9 cellular contexts compared by ENCODE assay signal in the genomic region with DNA sequence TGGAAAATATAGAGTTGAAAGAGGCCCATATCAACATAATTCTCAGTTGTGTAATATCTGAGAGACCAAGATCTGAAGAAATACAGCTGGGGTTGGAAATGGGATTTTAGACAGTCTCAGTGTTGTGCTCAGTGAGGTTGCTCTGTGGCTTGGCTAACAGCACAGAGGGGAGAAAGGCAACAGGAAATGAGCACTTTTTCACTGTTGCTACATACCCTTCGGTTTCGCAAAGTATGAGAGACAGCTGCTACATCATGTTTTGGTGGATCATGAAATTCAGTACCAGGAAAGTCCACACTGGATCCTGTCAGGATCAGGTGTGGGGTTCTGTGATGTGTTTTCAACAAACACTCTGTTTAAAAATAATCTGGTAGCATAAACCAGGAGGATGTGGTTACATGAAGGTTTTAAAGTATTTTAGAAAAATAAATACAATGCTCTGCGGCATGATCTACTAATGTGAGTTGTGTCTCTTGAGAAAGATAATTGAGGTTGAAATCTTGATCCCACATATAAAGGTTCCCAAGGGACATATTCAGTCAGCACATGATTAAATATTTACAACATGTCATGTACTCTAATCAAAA. TPM values are rescaled to one million over a fixed set of nuclear protein-coding genes. Genes with fewer than 3 reads are reported as not detected.
DNase-seq lines count a peak whose midpoint lies in the region; ATAC-seq and TF ChIP-seq lines count a peak whose summit lies in the region.
"Had no signal": no experiment of that assay in that cellular context is flagged by ENCODE, and none has a peak within 500 bp of the region (broad histone marks: within the 10 kb centered on the region; RNA-seq: fewer than 3 reads in every experiment).

No MANE protein-coding gene starts in this region.

- H3K4me3 ChIP-seq in NB4 (ENCODE audit: low read depth, low read length) (no peak overlapping the region), fibroblast of the aortic adventitia (ENCODE audit: low read depth, low read length) (no peak overlapping the region), upper lobe of right lung (no peak overlapping the region), BE2C (ENCODE audit: low read depth, low read length) (no peak overlapping the region)
- H3K4me3 ChIP-seq: skin epidermis had no signal

- DNase-seq in NB4 (ENCODE audit: low read depth), result peak; percentile 92
- peak; percentile 90 for DNase-seq in fibroblast of the aortic adventitia (ENCODE audit: low read depth)
- DNase-seq in upper lobe of right lung, result no peak
- no peak for DNase-seq in NCI-H1092 treated with DMSO at 0.1 percent for 48 hours (lab: John Stamatoyannopoulos, UW)
- DNase-seq in NCI-H82 (lab: John Stamatoyannopoulos, UW), result no peak
- DNase-seq in BE2C, result no peak

- peaks cover 28% of the 10 kb centered on the region for H3K4me1 ChIP-seq in upper lobe of right lung
- H3K4me1 ChIP-seq in BE2C, result no peaks in the 10 kb centered on the region

- H3K36me3 ChIP-seq in upper lobe of right lung (no peaks in the 10 kb centered on the region), BE2C (no peaks in the 10 kb centered on the region)

- TF ChIP-seq CTCF in NB4 (IDR thresholded peaks at IDR 0.05; ENCODE audit: low read depth, low read length) (no peak), fibroblast of the aortic adventitia (IDR thresholded peaks at IDR 0.05; ENCODE audit: insufficient read depth, low read length) (no peak), upper lobe of right lung (IDR thresholded peaks at IDR 0.05) (no peak), BE2C (IDR thresholded peaks at IDR 0.05; ENCODE audit: low read depth, low read length) (no peak)

- intact Hi-C loops in upper lobe of right lung (cut with DNase I), result no loop called here

- H3K9me3 ChIP-seq in upper lobe of right lung (no peaks in the 10 kb centered on the region), BE2C (no peaks in the 10 kb centered on the region)

- ATAC-seq in GM18519 (IDR thresholded peaks at IDR 0.05; ENCODE audit: low FRiP score, unreplicated experiment) (peak; percentile 93), HG02588 (IDR thresholded peaks at IDR 0.05; ENCODE audit: unreplicated experiment) (peak; percentile 94), upper lobe of right lung (peak; percentile 88)

- H3K27ac ChIP-seq in upper lobe of right lung, result peak overlapping the region; percentile 65

- TF ChIP-seq POLR2A in NB4 (IDR thresholded peaks at IDR 0.05; ENCODE audit: extremely low read depth, insufficient read length), result no peak

- H3K27me3 ChIP-seq in upper lobe of right lung, result no peaks in the 10 kb centered on the region
- H3K27me3 ChIP-seq in BE2C, result peaks cover 16% of the 10 kb centered on the region

RNA-seq across cellular contexts. Expression of a gene that starts 6.9 kb away (rescaled TPM):
- total RNA-seq in fibroblast of the aortic adventitia (ENCODE audit: low replicate concordance) (not detected in 2 replicates), upper lobe of right lung (not detected)
- not detected for polyA plus RNA-seq in BE2C (2012; ENCODE audit: insufficient read depth, insufficient read length, low read depth)

Comparison
In these comparisons a context has a peak if more than half of its experiments do, and no peak if none do; other contexts are left out.
1. DNase-seq: peak in NB4 (single experiment) and fibroblast of the aortic adventitia (single experiment); none in upper lobe of right lung (single experiment), NCI-H1092 treated with DMSO at 0.1 percent for 48 hours (single experiment), NCI-H82 (single experiment) and BE2C (single experiment).
2. Peak in every context shown above with its lines, with median percentiles within 50 percentile points of each other: ATAC-seq.